In the genomic region with DNA sequence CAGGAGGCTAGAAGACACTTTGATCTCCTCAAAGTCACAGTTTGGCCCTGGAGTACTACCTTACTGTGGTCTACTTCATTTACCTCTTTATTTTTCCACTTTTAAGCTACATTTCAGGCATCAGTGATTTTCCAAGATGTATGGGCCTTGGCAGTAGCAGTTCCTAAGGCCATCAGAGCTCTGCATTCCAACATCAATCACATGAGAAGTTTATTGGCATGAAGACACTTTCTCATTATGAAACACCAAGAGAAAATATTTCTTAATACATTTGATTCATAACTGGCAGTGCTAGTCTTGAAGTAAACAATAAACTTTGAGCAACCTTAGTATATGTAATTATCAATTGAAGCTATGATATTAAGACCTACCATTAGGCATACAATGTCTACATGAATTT, we compare ENCODE assay signal across 17 cellular contexts.
DNase-seq lines count a peak whose midpoint lies in the region; ATAC-seq and TF ChIP-seq lines count a peak whose summit lies in the region.
"Had no signal": no experiment of that assay in that cellular context is flagged by ENCODE, and none has a peak within 500 bp of the region (broad histone marks: within the 10 kb centered on the region; RNA-seq: fewer than 3 reads in every experiment).

No MANE protein-coding gene starts in this region.

- H3K27me3 ChIP-seq in adipocyte (replicated peaks; ENCODE audit: control insufficient read depth, insufficient read depth, low read length): no peaks in the 10 kb centered on the region

- no peaks in the 10 kb centered on the region for H3K4me1 Mint-ChIP-seq in stimulated activated effector memory CD8-positive, alpha-beta T cell treated with anti-CD3 and anti-CD28 coated beads, Interleukin-12 subunit alpha, Interleukin-12 subunit beta, amount 100 ng/mL, for 72 hours

- no peaks in the 10 kb centered on the region for H3K36me3 ChIP-seq in adipocyte (ENCODE audit: control insufficient read depth, insufficient read depth, low read length, severe bottlenecking)

- peaks cover 10% of the 10 kb centered on the region for H3K4me1 ChIP-seq in adipocyte (ENCODE audit: control insufficient read depth, insufficient read depth, low read length)
- H3K4me1 ChIP-seq: Caco-2 had no signal

- H3K9me3 Mint-ChIP-seq in stimulated activated effector memory CD8-positive, alpha-beta T cell treated with anti-CD3 and anti-CD28 coated beads, Interleukin-12 subunit alpha, Interleukin-12 subunit beta, amount 100 ng/mL, for 72 hours: peaks cover 3% of the 10 kb centered on the region
- H3K9me3 Mint-ChIP-seq: CD4-positive, alpha-beta T cell had no signal

- ATAC-seq in stimulated activated effector memory CD8-positive, alpha-beta T cell treated with anti-CD3 and anti-CD28 coated beads, Interleukin-12 subunit alpha, Interleukin-12 subunit beta, amount 100 ng/mL, for 72 hours: no peak
- ATAC-seq: HCT116 had no signal

- peaks cover 4% of the 10 kb centered on the region for H3K9me3 ChIP-seq in adipocyte (ENCODE audit: control insufficient read depth, low read length)
- H3K9me3 ChIP-seq: Caco-2 had no signal

- TF ChIP-seq CTCF in retinal pigment epithelial cell (conservative IDR thresholded peaks at IDR 0.05; ENCODE audit: low read depth, low read length): no peak

- H3K4me3 ChIP-seq in adipocyte (ENCODE audit: low read length) (no peak overlapping the region), retinal pigment epithelial cell (ENCODE audit: low read length) (no peak overlapping the region)

- H3K4me3 Mint-ChIP-seq in stimulated activated effector memory CD8-positive, alpha-beta T cell treated with anti-CD3 and anti-CD28 coated beads, Interleukin-12 subunit alpha, Interleukin-12 subunit beta, amount 100 ng/mL, for 72 hours: no peak overlapping the region
- H3K4me3 Mint-ChIP-seq: CD4-positive, alpha-beta T cell; HFFc6 had no signal

- no peak overlapping the region for H3K27ac Mint-ChIP-seq in stimulated activated effector memory CD8-positive, alpha-beta T cell treated with anti-CD3 and anti-CD28 coated beads, Interleukin-12 subunit alpha, Interleukin-12 subunit beta, amount 100 ng/mL, for 72 hours
- H3K27ac Mint-ChIP-seq: CD4-positive, alpha-beta T cell; HFFc6 had no signal

- DNase-seq in EH (ENCODE audit: low read depth) (peak; percentile 16), adipocyte (ENCODE audit: low read depth) (peak; percentile 16), fibroblast of peridontal ligament (ENCODE audit: extremely low read depth) (peak; percentile 43), retinal pigment epithelial cell (ENCODE audit: low read depth) (peak; percentile 85), epidermal melanocyte (ENCODE audit: insufficient read length, low spot score) (no peak), NCI-H1105 (lab: John Stamatoyannopoulos, UW) (no peak)
- DNase-seq in stimulated activated effector memory CD8-positive, alpha-beta T cell treated with anti-CD3 and anti-CD28 coated beads, Interleukin-12 subunit alpha, Interleukin-12 subunit beta, amount 100 ng/mL, for 72 hours (ENCODE audit: low spot score in 2 of 2): no peak
- DNase-seq: ACHN; AML-193; Caco-2; CD4-positive, alpha-beta T cell; GDM1; GOT3; H7; HFFc6; IMR-90 had no signal

- H3K9ac ChIP-seq in adipocyte (ENCODE audit: low read length): no peak overlapping the region

- no peaks in the 10 kb centered on the region for H3K36me3 Mint-ChIP-seq in stimulated activated effector memory CD8-positive, alpha-beta T cell treated with anti-CD3 and anti-CD28 coated beads, Interleukin-12 subunit alpha, Interleukin-12 subunit beta, amount 100 ng/mL, for 72 hours

Comparison
In these comparisons a context has a peak if more than half of its experiments do, and no peak if none do; other contexts are left out.
1. DNase-seq: peak in EH (single experiment), adipocyte (single experiment), fibroblast of peridontal ligament (single experiment) and retinal pigment epithelial cell (single experiment); none in stimulated activated effector memory CD8-positive, alpha-beta T cell treated with anti-CD3 and anti-CD28 coated beads, Interleukin-12 subunit alpha, Interleukin-12 subunit beta, amount 100 ng/mL, for 72 hours (0 of 2), epidermal melanocyte (single experiment) and NCI-H1105 (single experiment).